8 cellular contexts compared by ENCODE assay signal in the genomic region with DNA sequence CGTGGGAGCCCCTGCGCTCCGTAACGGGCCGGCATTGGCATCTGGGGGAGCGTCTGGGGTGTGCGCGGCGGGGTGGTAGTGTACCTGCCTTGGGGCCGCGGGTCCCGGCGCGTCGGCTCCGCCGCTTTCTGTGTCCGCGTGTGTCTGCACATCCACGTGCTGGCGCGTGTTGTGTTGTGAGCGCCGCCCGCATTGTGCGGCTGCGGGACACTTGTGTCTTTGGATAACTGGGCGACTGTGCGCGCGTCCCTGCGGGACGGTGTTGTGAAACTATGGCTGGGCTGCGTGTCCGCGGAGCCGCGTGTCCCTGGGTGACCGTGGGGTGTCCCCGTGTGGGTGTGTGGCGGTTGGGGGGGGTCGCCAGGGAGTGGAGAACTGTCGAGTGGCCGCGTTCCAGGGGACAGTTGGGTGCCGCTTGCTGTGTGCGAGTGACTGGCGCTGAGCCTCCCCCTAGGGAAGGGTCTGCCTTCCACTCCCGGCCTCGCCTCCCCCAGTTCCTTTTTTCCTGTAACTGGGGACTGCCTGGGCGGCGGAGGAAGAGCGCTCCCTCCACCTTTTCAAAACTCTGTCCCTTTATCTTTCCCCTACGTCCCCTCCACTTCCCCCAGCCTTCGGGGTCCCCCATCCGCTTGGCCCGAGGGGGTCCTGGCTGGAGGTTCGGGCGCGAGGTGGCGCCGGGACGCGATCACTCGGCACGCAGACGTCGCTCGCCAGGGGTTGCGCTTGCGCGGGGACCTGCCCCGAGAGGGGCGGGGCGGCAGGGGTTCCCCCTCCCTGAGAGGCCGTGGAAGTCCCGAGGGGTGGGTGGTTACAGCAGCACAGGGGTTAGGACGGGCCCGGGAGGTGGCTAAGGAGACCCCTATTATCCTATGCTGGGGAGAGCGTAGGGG. TPM values are rescaled to one million over a fixed set of nuclear protein-coding genes. Genes with fewer than 3 reads are reported as not detected.
A peak's percentile ranks its signal among the peaks of the same experiment; 100 is the strongest.
DNase-seq lines count a peak whose midpoint lies in the region; ATAC-seq, FAIRE-seq and TF ChIP-seq lines count a peak whose summit lies in the region.

No MANE protein-coding gene starts in this region.

- H3K79me2 ChIP-seq in H1 (ENCODE audit: control insufficient read depth in 1 of 2, insufficient read depth in 2 of 2, low read length in 2 of 2): no peaks in the 10 kb centered on the region

- H2BK15ac ChIP-seq in H1 (ENCODE audit: low read length): no peak overlapping the region

- no peak overlapping the region for H2AFZ ChIP-seq in H1 (ENCODE audit: low read length)

- no peak for TF ChIP-seq EP300 in H1 (IDR thresholded peaks at IDR 0.05; ENCODE audit: borderline replicate concordance in 1 of 2, low read depth in 2 of 2, low read length in 2 of 2)

- TF ChIP-seq CTCF in activated CD8-positive, alpha-beta T cell treated with anti-CD3 and anti-CD28 coated beads for 36 hours (IDR thresholded peaks at IDR 0.05): no peak
- no peak for TF ChIP-seq CTCF in H1 (IDR thresholded peaks at IDR 0.05; ENCODE audit: control extremely low read depth in 1 of 3, insufficient read depth in 1 of 3, low read depth in 1 of 3, low read length in 3 of 3)

- FAIRE-seq in H1 (lab: Jason Lieb, UNC): no peak

- in situ Hi-C loops in KBM-7 (cut with MboI; ENCODE audit: low pct_unique_long_range_greater_than_20kb, low sequenced_read_pairs): no loop called here

- H2AK5ac ChIP-seq in H1 (ENCODE audit: low read depth, low read length): no peak overlapping the region

- WGBS in H1 (ENCODE audit: extremely low coverage in 1 of 2, insufficient coverage in 1 of 2, insufficient read length in 1 of 2, insufficient replicate concordance in 2 of 2, low coverage in 1 of 2, low lambda C conversion rate in 2 of 2, missing lambda C conversion rate in 1 of 2), 2 experiments: 5% methylated on average over 58 of the region's 80 CpGs; no CpG with 5 or more reads in 1 of the 2 experiments

- H4K20me1 ChIP-seq in H1 (replicated peaks in 1 of 2; ENCODE audit: control insufficient read depth in 1 of 2, insufficient read depth in 2 of 2, low read length in 2 of 2): peaks cover 12 to 39% of the 10 kb centered on the region in 2 experiments

- no peak overlapping the region for H2BK120ac ChIP-seq in H1 (replicated peaks; ENCODE audit: low read depth, low read length)

- peaks cover 40% of the 10 kb centered on the region for H3K4me1 Mint-ChIP-seq in activated CD8-positive, alpha-beta T cell treated with anti-CD3 and anti-CD28 coated beads for 36 hours (ENCODE audit: low read depth)

- TF ChIP-seq POLR2A in H1 (IDR thresholded peaks at IDR 0.05; ENCODE audit: control extremely low read depth in 1 of 2, low read depth in 2 of 2, low read length in 2 of 2): no peak

- H3K56ac ChIP-seq in H1 (replicated peaks; ENCODE audit: insufficient read length, low read depth, low read length): no peak overlapping the region

- H3K4me3 Mint-ChIP-seq in activated CD8-positive, alpha-beta T cell treated with anti-CD3 and anti-CD28 coated beads for 36 hours: peak overlapping the region; percentile 88

- no peak overlapping the region for H4K5ac ChIP-seq in H1 (ENCODE audit: insufficient read length, low read depth, low read length)

- no peaks in the 10 kb centered on the region for H3K9me3 Mint-ChIP-seq in activated CD8-positive, alpha-beta T cell treated with anti-CD3 and anti-CD28 coated beads for 36 hours

- H3K36me3 ChIP-seq in H1 (ENCODE audit: control insufficient read depth in 2 of 4, insufficient read depth in 4 of 4, low read length in 3 of 4) (peaks cover 0 to 13% (median 0%) of the 10 kb centered on the region in 4 experiments; a peak in 1 of 8 replicates), mucosa of stomach (ENCODE audit: control insufficient read depth, insufficient read depth, low read length) (no peaks in the 10 kb centered on the region)

- TF ChIP-seq RAD21 in H1 (IDR thresholded peaks at IDR 0.05 in 1 of 2, conservative IDR thresholded peaks at IDR 0.05 in 1 of 2; ENCODE audit: low read depth in 2 of 2, low read length in 2 of 2): no peak

- H3K4me2 ChIP-seq in H1 (ENCODE audit: insufficient read depth in 1 of 2, low read depth in 2 of 2, low read length in 2 of 2): peak overlapping the region; percentile 12 to 59

- H3K14ac ChIP-seq in H1 (ENCODE audit: insufficient read length): no peak overlapping the region

- H3K27me3 ChIP-seq in H1 (replicated peaks in 1 of 4; ENCODE audit: control insufficient read depth in 3 of 4, extremely low read depth in 1 of 4, insufficient read depth in 3 of 4, low read length in 3 of 4) (peaks cover 93 to 95% (median 94%) of the 10 kb centered on the region in 4 experiments), mucosa of stomach (ENCODE audit: control insufficient read depth, insufficient read depth, low read length) (no peaks in the 10 kb centered on the region)

- H3K27ac Mint-ChIP-seq in activated CD8-positive, alpha-beta T cell treated with anti-CD3 and anti-CD28 coated beads for 36 hours: peak overlapping the region; percentile 88

- no peaks in the 10 kb centered on the region for H3K36me3 Mint-ChIP-seq in activated CD8-positive, alpha-beta T cell treated with anti-CD3 and anti-CD28 coated beads for 36 hours (ENCODE audit: low read depth)

- H3K4me3 ChIP-seq in H1 (ENCODE audit: extremely low read depth in 1 of 4, insufficient read depth in 2 of 4, low read depth in 3 of 4, low read length in 4 of 4) (peak overlapping the region in 2 of 4 experiments; percentile 10 to 45; a peak in 3 of 8 replicates), mucosa of stomach (ENCODE audit: low read length) (peak overlapping the region; percentile 35)

- H2BK5ac ChIP-seq in H1 (ENCODE audit: low read depth, low read length): no peak overlapping the region

- no peak overlapping the region for H3K23ac ChIP-seq in H1 (ENCODE audit: insufficient read length)

- 0 out of 2 replicates have a peak, but pooled peaks cover 3% of the 10 kb centered on the region for H3K23me2 ChIP-seq in H1 (ENCODE audit: low read depth, low read length)

- peak; percentile 45 for ATAC-seq in activated CD8-positive, alpha-beta T cell treated with anti-CD3 and anti-CD28 coated beads for 36 hours
- no peak for ATAC-seq in HG03571 (IDR thresholded peaks at IDR 0.05; ENCODE audit: unreplicated experiment)

- intact Hi-C loops in activated CD8-positive, alpha-beta T cell treated with anti-CD3 and anti-CD28 coated beads for 36 hours (cut with micrococcal nuclease): no loop called here

- H3K9ac ChIP-seq in H1 (replicated peaks in 1 of 4; ENCODE audit: extremely low read depth in 1 of 4, low read depth in 3 of 4, low read length in 3 of 4): no peak overlapping the region
- peak overlapping the region; percentile 61 for H3K9ac ChIP-seq in mucosa of stomach (ENCODE audit: low read length)

- no peak overlapping the region for H3K27ac ChIP-seq in H1 (ENCODE audit: low read depth, low read length)

- CTCF ChIA-PET in activated CD8-positive, alpha-beta T cell treated with anti-CD3 and anti-CD28 coated beads for 36 hours (lab: Charles Lee): interaction anchor here (1.5 kb wide), 1 partner anchor 68 kb away, joined by 5 read pairs; no protein-coding TSS in a partner anchor
- CTCF ChIA-PET in H1 (lab: Charles Lee; ENCODE audit: partially characterized antibody): interaction anchor here (0.6 to 2.1 kb wide), 2 partner anchors 96 to 124 kb away, joined by 3 to 5 read pairs; no protein-coding TSS in a partner anchor

- H2BK12ac ChIP-seq in H1 (ENCODE audit: low read depth, low read length): no peak overlapping the region

- H4K8ac ChIP-seq in H1 (ENCODE audit: extremely low read depth, insufficient read depth, low read length): peak overlapping the region; percentile 66; the same call in 1 of the 2 replicates

- H3K18ac ChIP-seq in H1 (ENCODE audit: extremely low read depth, low read length): no peak overlapping the region

- H3K4me1 ChIP-seq in H1 (replicated peaks in 1 of 4; ENCODE audit: control insufficient read depth in 3 of 4, insufficient read depth in 4 of 4, low read length in 3 of 4): peaks cover 8 to 13% (median 9%) of the 10 kb centered on the region in 4 experiments
- H3K4me1 ChIP-seq in mucosa of stomach (ENCODE audit: control insufficient read depth, insufficient read depth, low read length): peaks cover 28% of the 10 kb centered on the region

- POLR2A ChIA-PET in activated CD8-positive, alpha-beta T cell treated with anti-CD3 and anti-CD28 coated beads for 36 hours (lab: Charles Lee): no interaction called here
- POLR2A ChIA-PET in H1 (lab: Charles Lee; ENCODE audit: partially characterized antibody): interaction anchor here (0.8 to 1.9 kb wide), 3 partner anchors 9 to 98 kb away, joined by 3 to 9 read pairs (median 3); no protein-coding TSS in a partner anchor

- peaks cover 1% of the 10 kb centered on the region for H3K27me3 Mint-ChIP-seq in activated CD8-positive, alpha-beta T cell treated with anti-CD3 and anti-CD28 coated beads for 36 hours

- H3K79me1 ChIP-seq in H1 (ENCODE audit: low read depth, low read length): no peaks in the 10 kb centered on the region

- no peak overlapping the region for H3K4ac ChIP-seq in H1 (replicated peaks; ENCODE audit: insufficient read length, low read depth, low read length)

- no peak overlapping the region for H4K91ac ChIP-seq in H1 (replicated peaks; ENCODE audit: insufficient read length, low read length)

- no peak overlapping the region for H2BK20ac ChIP-seq in H1 (ENCODE audit: low read length)

- H3K9me3 ChIP-seq in H1 (ENCODE audit: insufficient read depth in 2 of 2, low read depth in 1 of 2, low read length in 1 of 2): no peaks in the 10 kb centered on the region; a peak in 1 of 4 replicates
- no peaks in the 10 kb centered on the region for H3K9me3 ChIP-seq in mucosa of stomach (ENCODE audit: control insufficient read depth, low read length)

- DNase-seq in GM03348 (ENCODE audit: low spot score) (peak; percentile 84), KBM-7 (peak; percentile 72), H1 (ENCODE audit: low read depth in 1 of 2, low spot score in 2 of 2) (peak in 1 of 2 experiments; percentile 61), islet precursor cell (no peak)
- DNase-seq in activated CD8-positive, alpha-beta T cell treated with anti-CD3 and anti-CD28 coated beads for 36 hours: peak; percentile 75
- DNase-seq in stimulated activated CD8-positive, alpha-beta memory T cell treated with anti-CD3 and anti-CD28 coated beads, Interleukin-7, amount 100 ng/mL, for 1 hour (ENCODE audit: low read depth in 2 of 2): peak; percentile 50 to 55

TF ChIP-seq in H1, 55 proteins besides CTCF, POLR2A, EP300 and RAD21 (continues in another document):
- TF ChIP-seq KDM5A (IDR thresholded peaks at IDR 0.05; ENCODE audit: low read length): no peak

RNA-seq across cellular contexts. Expression of a gene that starts 5.6 kb away (rescaled TPM):
- 10 to 100 TPM; 19.0 to 20.8 TPM for total RNA-seq in activated CD8-positive, alpha-beta T cell treated with anti-CD3 and anti-CD28 coated beads for 36 hours
- 2.6 and 3.2 TPM in 2 replicates for total RNA-seq in H1 (2021; fragmentation: NEBNext Ultra II Directional; extraction: Animal tissue kit (Norgen Biotek cat#: 25700))
- polyA plus RNA-seq in H1 (2011; rRNA removed): 0.56 and 0.82 TPM in 2 replicates
- 0.35 TPM for polyA plus RNA-seq in H1 (2011; cell fraction: cytosol; rRNA removed)
- 0.88 TPM for polyA plus RNA-seq in H1 (2011; cell fraction: nucleus; rRNA removed)
- polyA plus RNA-seq in H1 (2012, experiment 1 of 2): 2.1 to 4.3 TPM (median 3.5 TPM) in 4 replicates
- polyA plus RNA-seq in H1 (2012, experiment 2 of 2): 2.9 TPM
- 6.0 TPM for polyA plus RNA-seq in H1 (2013, experiment 1 of 2)
- polyA plus RNA-seq in H1 (2013, experiment 2 of 2): 5.3 TPM
- 0.34 and 0.41 TPM in 2 replicates for polyA minus RNA-seq in H1 (2011; rRNA and poly(A)+ RNA removed)
- 1.2 TPM for polyA minus RNA-seq in H1 (2011; cell fraction: cytosol; rRNA and poly(A)+ RNA removed)
- polyA minus RNA-seq in H1 (2011; cell fraction: nucleus; rRNA and poly(A)+ RNA removed): 1.6 TPM
